ENCODE assay signal across 8 cellular contexts in the genomic region with DNA sequence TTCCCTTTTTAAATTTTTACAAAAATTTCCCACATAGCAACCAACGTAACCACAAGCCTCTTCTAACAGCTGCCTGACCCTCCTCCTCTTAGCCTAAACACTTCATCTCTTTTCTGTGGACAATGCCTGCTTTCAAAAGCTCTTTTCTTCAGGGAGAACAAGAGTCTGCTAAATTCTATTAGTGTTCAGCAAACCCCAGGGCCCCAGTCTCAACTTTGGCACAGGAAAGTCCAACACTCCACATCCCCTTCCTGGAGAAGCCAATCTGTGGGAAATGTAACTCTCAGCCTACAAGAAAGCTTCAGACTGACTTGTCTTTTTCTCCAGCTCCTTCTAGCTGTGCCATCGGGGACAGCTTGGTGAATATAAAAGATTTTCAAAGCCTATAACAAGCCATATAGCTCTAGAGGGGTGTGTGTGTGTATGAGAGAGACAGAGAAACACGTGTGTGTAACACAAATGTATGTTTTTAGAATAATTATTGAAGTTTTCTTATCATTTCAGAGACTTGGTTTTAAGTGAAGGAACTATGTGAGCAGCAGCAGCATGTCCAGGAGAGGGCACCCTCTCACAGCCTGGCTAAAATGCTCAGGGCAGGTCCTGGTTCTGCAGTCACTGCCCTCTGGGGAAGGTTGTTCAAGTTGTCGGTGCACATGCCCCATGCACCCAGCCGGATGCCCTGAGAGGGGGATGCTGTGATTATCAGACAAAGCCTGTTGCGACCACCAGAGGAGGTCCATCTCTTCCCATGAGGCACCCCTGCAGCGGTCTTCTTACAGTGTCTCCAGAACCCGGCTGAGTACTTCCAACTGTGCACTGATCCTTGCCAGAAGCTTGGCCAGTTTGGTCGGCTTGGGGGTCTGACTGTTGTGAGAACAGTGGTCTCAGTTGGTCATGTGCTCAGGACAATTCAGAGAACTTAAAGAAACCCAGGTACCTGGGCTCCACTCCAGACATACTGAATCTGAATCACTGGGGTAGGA. TPM values are rescaled to one million over a fixed set of nuclear protein-coding genes. Genes with fewer than 3 reads are reported as not detected.
A peak's percentile ranks its signal among the peaks of the same experiment; 100 is the strongest.
DNase-seq lines count a peak whose midpoint lies in the region; ATAC-seq and TF ChIP-seq lines count a peak whose summit lies in the region.

No MANE protein-coding gene starts in this region.

- TF ChIP-seq POLR2A in sigmoid colon (IDR thresholded peaks at IDR 0.05): no peak

- WGBS in sigmoid colon, 2 donors: 46 to 53% methylated on average over 9 of the region's 9 CpGs

- no peaks in the 10 kb centered on the region for H3K4me1 ChIP-seq in sigmoid colon

- no peaks in the 10 kb centered on the region for H3K9me3 ChIP-seq in sigmoid colon

- H3K36me3 ChIP-seq in sigmoid colon: no peaks in the 10 kb centered on the region

- H3K27me3 ChIP-seq in sigmoid colon: no peaks in the 10 kb centered on the region

- peak in 2 of 4 experiments; percentile 43 to 51 for TF ChIP-seq CTCF in sigmoid colon (IDR thresholded peaks at IDR 0.05)

- ATAC-seq in GM18868 (IDR thresholded peaks at IDR 0.05; ENCODE audit: unreplicated experiment): peak; percentile 79

- TF ChIP-seq EP300 in sigmoid colon (IDR thresholded peaks at IDR 0.05): no peak

- peak; percentile 41 for DNase-seq in CD1c-positive myeloid dendritic cell (ENCODE audit: extremely low spot score)
- peak; percentile 63 for DNase-seq in HuH-7 (ENCODE audit: low spot score)
- DNase-seq in T-helper 1 cell: peak in 4 of 5 donors; percentile 14 to 69 (median 26)
- DNase-seq in central memory CD4-positive, alpha-beta T cell: peak; percentile 38
- DNase-seq in kidney glomerular epithelial cell (lab: John Stamatoyannopoulos, UW): peak; percentile 54
- DNase-seq in stimulated activated CD4-positive, alpha-beta T cell treated with anti-CD3 and anti-CD28 coated beads, TNF-alpha, amount 100 ng/mL, for 48 hours (ENCODE audit: low read depth in 3 of 3): peak; percentile 8 to 18 (median 15)
- no peak for DNase-seq in sigmoid colon

- H3K27ac ChIP-seq in sigmoid colon: no peak overlapping the region

- intact Hi-C loops in sigmoid colon (cut with DNase I): loop anchor here (5.0 kb wide), 1 partner anchor 231 kb away; a partner anchor contains a TSS

- no peak overlapping the region for H3K4me3 ChIP-seq in sigmoid colon

RNA-seq across cellular contexts. Expression of a gene that starts 34.4 kb away (rescaled TPM):
- total RNA-seq in sigmoid colon: not detected
- not detected for polyA plus RNA-seq in sigmoid colon

RNA-seq across cellular contexts. Expression of a gene that starts 51.2 kb away (rescaled TPM):
- under 1 TPM in 1 of 4 donors, not detected in 3; under 0.01 TPM for total RNA-seq in sigmoid colon
- under 1 TPM in 1 of 3 donors, not detected in 2; 0.28 TPM for polyA plus RNA-seq in sigmoid colon
